25 cellular contexts compared by ENCODE assay signal in genomic region chr13:99120751-99121150, GRCh38.
"Had no signal": no experiment of that assay in that cellular context is flagged by ENCODE, and none has a peak within 500 bp of the region (broad histone marks: within the 10 kb centered on the region; RNA-seq: fewer than 3 reads in every experiment).

No MANE protein-coding gene starts in this region.

- H3K9me3 Mint-ChIP-seq: activated B cell treated with CpG ODN at 0.5 μM for 24 hours had no signal

- H3K4me3 Mint-ChIP-seq: activated B cell treated with CpG ODN at 0.5 μM for 24 hours; activated naive CD4-positive, alpha-beta T cell treated with anti-CD3 and anti-CD28 coated beads for 36 hours; activated T-helper 1 cell treated with anti-CD3 and anti-CD28 coated beads, Interleukin-12 subunit alpha, Interleukin-12 subunit beta, Interleukin-2, Interleukin-4 antibody, amounts not matched to agents 30 ng/mL and 10 ng/mL and 1 ng/mL, durations not matched to agents 14 hours and 24 hours and 36 hours; T-helper 17 cell had no signal

- H3K27ac Mint-ChIP-seq: activated B cell treated with CpG ODN at 0.5 μM for 24 hours; activated T-helper 1 cell treated with anti-CD3 and anti-CD28 coated beads, Interleukin-12 subunit alpha, Interleukin-12 subunit beta, Interleukin-2, Interleukin-4 antibody, amounts not matched to agents 30 ng/mL and 10 ng/mL and 1 ng/mL, durations not matched to agents 14 hours and 24 hours and 36 hours had no signal

- DNase-seq: activated B cell treated with CpG ODN at 0.5 μM for 24 hours; activated CD4-positive, alpha-beta T cell treated with anti-CD3 and anti-CD28 coated beads, Interleukin-2, amount 50 U/mL, for 1 hour; activated CD8-positive, alpha-beta memory T cell treated with anti-CD3 and anti-CD28 coated beads for 24 hours; activated effector memory CD4-positive, alpha-beta T cell treated with anti-CD3 and anti-CD28 coated beads, Interleukin-2, amount 50 U/mL, for 16 hours; activated naive CD4-positive, alpha-beta T cell treated with anti-CD3 and anti-CD28 coated beads for 36 hours; amniotic stem cell; body of pancreas; central memory CD4-positive, alpha-beta T cell; MG63; MV-4-11; NCI-H1092 treated with DMSO at 0.1 percent for 48 hours; NCI-H1417 treated with DMSO at 0.1 percent for 48 hours; NCI-H1694; NCI-H2029; NCI-H2107; NCI-H2171 treated with DMSO at 0.1 percent for 48 hours; NCI-H226; NCI-H526; NCI-H82; PC-3; SHP77; T-helper 17 cell; T-helper 9 cell had no signal

- ATAC-seq: body of pancreas, PC-3, SK-N-SH treated with all-trans-retinoic acid at 6 μM for 48 hours, T-helper 17 cell had no signal
